In the genomic region with DNA sequence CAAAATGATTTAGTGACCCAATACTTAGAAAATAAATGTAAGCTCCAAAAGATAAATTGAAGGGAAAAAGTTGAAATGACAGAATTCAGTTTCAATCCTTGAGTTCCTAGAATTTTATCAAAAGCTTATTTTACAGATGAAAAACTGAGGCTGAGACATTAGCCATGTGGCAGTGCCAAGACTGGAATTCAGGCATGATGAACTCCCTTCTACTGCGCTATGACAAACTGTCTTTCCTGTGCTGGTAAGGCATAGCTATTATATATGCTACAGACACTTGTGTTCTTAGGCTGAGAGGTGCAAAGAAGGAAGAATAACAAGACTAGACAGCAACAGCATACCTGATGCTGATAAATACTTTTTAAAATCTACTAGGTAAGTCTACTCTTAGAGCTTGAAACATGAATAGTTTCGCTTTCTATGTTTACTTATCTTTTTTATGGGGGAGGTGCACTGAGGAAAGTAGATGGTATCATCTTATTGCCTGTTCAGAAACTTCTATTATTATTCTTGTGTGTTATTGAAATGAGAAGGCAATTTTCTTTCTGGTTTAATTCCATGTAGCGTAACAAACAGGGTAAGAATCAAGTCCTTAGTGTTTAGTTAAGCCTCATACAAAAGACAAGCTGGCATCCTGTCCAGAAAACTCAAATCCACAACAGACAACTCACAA, we compare ENCODE assay signal across 8 cellular contexts. TPM values are rescaled to one million over a fixed set of nuclear protein-coding genes. Genes with fewer than 3 reads are reported as not detected.
DNase-seq lines count a peak whose midpoint lies in the region; ATAC-seq, FAIRE-seq and TF ChIP-seq lines count a peak whose summit lies in the region.

No MANE protein-coding gene starts in this region.

- no peak for FAIRE-seq in frontal cortex (lab: Jason Lieb, UNC)

- peak overlapping the region in 9 of 10 donors; percentile 70 to 97 (median 80) for H3K4me3 ChIP-seq in heart right ventricle
- H3K4me3 ChIP-seq in HL-60 (replicated peaks; ENCODE audit: insufficient read depth, low read length) = peak overlapping the region; percentile 83
- peak overlapping the region; percentile 90 for H3K4me3 ChIP-seq in brain microvascular endothelial cell (ENCODE audit: low read depth, low read length)
- H3K4me3 ChIP-seq in muscle layer of duodenum (ENCODE audit: low read depth in 1 of 2, low read length in 2 of 2) = peak overlapping the region; percentile 80 to 95

- TF ChIP-seq CTCF in heart right ventricle (IDR thresholded peaks at IDR 0.05) = no peak
- no peak for TF ChIP-seq CTCF in HL-60 (IDR thresholded peaks at IDR 0.05; ENCODE audit: insufficient read depth, low read length)
- no peak for TF ChIP-seq CTCF in brain microvascular endothelial cell (IDR thresholded peaks at IDR 0.05; ENCODE audit: low read depth, low read length, missing control alignments)

- in situ Hi-C loops in brain microvascular endothelial cell (cut with HindIII; ENCODE audit: low pct_ligation_motif_present, low sequenced_read_pairs) = no loop called here

- H3K27me3 ChIP-seq in heart right ventricle = no peaks in the 10 kb centered on the region
- no peaks in the 10 kb centered on the region for H3K27me3 ChIP-seq in HL-60 (ENCODE audit: insufficient read depth, poor library complexity, severe bottlenecking)
- H3K27me3 ChIP-seq in brain microvascular endothelial cell (replicated peaks) = no peaks in the 10 kb centered on the region
- no peaks in the 10 kb centered on the region for H3K27me3 ChIP-seq in muscle layer of duodenum (ENCODE audit: low read depth, low read length)

- intact Hi-C loops in heart right ventricle (cut with DNase I) = loop anchor here in 2 of 10 donors (5.0 kb wide), 3 partner anchors 152 to 923 kb away; partner anchors contain the start of genes HS1BP3 (in 1 of the 2) and LAPTM4A (in 1 of the 2)
- intact Hi-C loops in left cardiac atrium (cut with DNase I) = no loop called here

- 69 to 83% methylated on average over 3 of the region's 3 CpGs for WGBS in heart right ventricle, 2 donors

- no peaks in the 10 kb centered on the region for H3K9me3 ChIP-seq in heart right ventricle
- H3K9me3 ChIP-seq in muscle layer of duodenum (ENCODE audit: control insufficient read depth in 1 of 2, low read length in 2 of 2) = no peaks in the 10 kb centered on the region

- no peak for DNase-seq in heart right ventricle
- DNase-seq in left cardiac atrium = no peak
- no peak for DNase-seq in HL-60 (ENCODE audit: low read depth in 1 of 2, low spot score in 1 of 2)
- DNase-seq in brain microvascular endothelial cell = no peak
- DNase-seq in frontal cortex (ENCODE audit: low spot score in 2 of 2) = no peak

- H3K4me1 ChIP-seq in heart right ventricle (peaks cover 3 to 66% (median 60%) of the 10 kb centered on the region in 9 donors), muscle layer of duodenum (ENCODE audit: control insufficient read depth in 1 of 2, insufficient read depth in 2 of 2, low read length in 2 of 2) (peaks cover 16 to 44% of the 10 kb centered on the region in 2 donors)

- H3K27ac ChIP-seq in heart right ventricle (peak overlapping the region in 6 of 10 donors; percentile 94 to 99 (median 98)), HL-60 (replicated peaks) (peak overlapping the region; percentile 99), brain microvascular endothelial cell (no peak overlapping the region), muscle layer of duodenum (ENCODE audit: low read length) (peak overlapping the region; percentile 99)

- H3K36me3 ChIP-seq in heart right ventricle = peaks cover 0 to 5% (median 0%) of the 10 kb centered on the region in 9 donors
- H3K36me3 ChIP-seq in brain microvascular endothelial cell (replicated peaks) = no peaks in the 10 kb centered on the region
- peaks cover 0 to 5% of the 10 kb centered on the region in 2 donors for H3K36me3 ChIP-seq in muscle layer of duodenum (ENCODE audit: control insufficient read depth in 1 of 2, insufficient read depth in 2 of 2, low read length in 2 of 2)

- ATAC-seq in heart right ventricle (no peak), left cardiac atrium (no peak), GM21737 (IDR thresholded peaks at IDR 0.05; ENCODE audit: unreplicated experiment) (no peak), HG03108 (IDR thresholded peaks at IDR 0.05; ENCODE audit: unreplicated experiment) (no peak)

RNA-seq across cellular contexts. Expression of gene TTC32, which starts 1.8 kb away (rescaled TPM):
- total RNA-seq in heart right ventricle (1 to 10 TPM; 3.4 to 9.0 (median 6.0) TPM), left cardiac atrium (1 to 10 TPM; 3.6 to 6.5 TPM), frontal cortex (10.6 TPM)
- 10 to 100 TPM in 1 of 2 donors, 1 to 10 TPM in 1; 6.8 to 27.7 TPM for polyA plus RNA-seq in heart right ventricle
